In genomic region chr5:151151793-151152192, GRCh38 we compare ENCODE assay signal across 9 cellular contexts.
DNase-seq lines count a peak whose midpoint lies in the region; ATAC-seq and TF ChIP-seq lines count a peak whose summit lies in the region.
"Had no signal": no experiment of that assay in that cellular context is flagged by ENCODE, and none has a peak within 500 bp of the region (broad histone marks: within the 10 kb centered on the region; RNA-seq: fewer than 3 reads in every experiment).

No MANE protein-coding gene starts in this region.

- H3K79me2 ChIP-seq in DND-41 (ENCODE audit: insufficient read depth, low read length) = peaks cover 94% of the 10 kb centered on the region

- no peaks in the 10 kb centered on the region for H3K9me3 ChIP-seq in DND-41 (ENCODE audit: insufficient read depth, low read length, severe bottlenecking)
- H3K9me3 ChIP-seq in SK-N-MC (ENCODE audit: low read depth, low read length) = no peaks in the 10 kb centered on the region

- no peak for TF ChIP-seq CTCF in DND-41 (IDR thresholded peaks at IDR 0.05; ENCODE audit: borderline replicate concordance, extremely low read depth, low read length, poor library complexity, severe bottlenecking)

- peak overlapping the region; percentile 61 for H3K4me2 ChIP-seq in DND-41 (ENCODE audit: insufficient read depth, low read length)

- H4K20me1 ChIP-seq in DND-41 (ENCODE audit: insufficient read depth, low read length) = peaks cover 31% of the 10 kb centered on the region

- peaks cover 25% of the 10 kb centered on the region for H3K36me3 ChIP-seq in DND-41 (ENCODE audit: insufficient read depth, low read length)
- peaks cover 21% of the 10 kb centered on the region for H3K36me3 ChIP-seq in SK-N-MC (ENCODE audit: insufficient read depth, low read length)

- DNase-seq in DND-41 (no peak), SK-N-MC (ENCODE audit: low read depth, low spot score) (no peak), fibroblast of peridontal ligament (ENCODE audit: extremely low read depth) (peak; percentile 83), germinal center (ENCODE audit: low spot score) (no peak), DMS153 (lab: John Stamatoyannopoulos, UW) (no peak), LoVo (ENCODE audit: low spot score) (no peak)
- peak; percentile 53 to 58 for DNase-seq in stimulated activated CD4-positive, alpha-beta T cell treated with anti-CD3 and anti-CD28 coated beads, Interleukin-2, amount 100 ng/mL, for 48 hours

- H3K4me1 ChIP-seq in DND-41 (ENCODE audit: insufficient read depth, low read length) = peaks cover 77% of the 10 kb centered on the region

- H3K27ac ChIP-seq in DND-41 (ENCODE audit: low read length) (peak overlapping the region; percentile 84), SK-N-MC (peak overlapping the region; percentile 92)

- H3K9ac ChIP-seq in DND-41 (ENCODE audit: low read depth, low read length) (peak overlapping the region; percentile 49), SK-N-MC (ENCODE audit: insufficient read length) (no peak overlapping the region)

- ATAC-seq in DND-41 (ENCODE audit: insufficient read depth, low read depth) = no peak
- peak; percentile 31 for ATAC-seq in GM21619 (IDR thresholded peaks at IDR 0.05; ENCODE audit: unreplicated experiment)
- ATAC-seq: HCT116 had no signal

- H2AFZ ChIP-seq in DND-41 (ENCODE audit: low read depth, low read length) = no peak overlapping the region

- H3K4me3 ChIP-seq in DND-41 (ENCODE audit: low read depth in 1 of 2, low read length in 2 of 2) (peak overlapping the region in 1 of 2 experiments; percentile 17; a peak in 2 of 4 replicates), SK-N-MC (no peak overlapping the region)

- no peaks in the 10 kb centered on the region for H3K27me3 ChIP-seq in DND-41 (ENCODE audit: insufficient read depth, low read length, poor library complexity)

Comparison
In these comparisons a context has a peak if more than half of its experiments do, and no peak if none do; other contexts are left out.
1. DNase-seq: peak in fibroblast of peridontal ligament (single experiment) and stimulated activated CD4-positive, alpha-beta T cell treated with anti-CD3 and anti-CD28 coated beads, Interleukin-2, amount 100 ng/mL, for 48 hours (2 of 2); none in DND-41 (single experiment), SK-N-MC (single experiment), germinal center (single experiment), DMS153 (single experiment) and LoVo (single experiment).